Comparison of ENCODE assay signal across 18 cellular contexts in genomic region chr18:79943608-79944125, GRCh38. TPM values are rescaled to one million over a fixed set of nuclear protein-coding genes. Genes with fewer than 3 reads are reported as not detected.
A peak's percentile ranks its signal among the peaks of the same experiment; 100 is the strongest.
DNase-seq lines count a peak whose midpoint lies in the region; ATAC-seq, FAIRE-seq and TF ChIP-seq lines count a peak whose summit lies in the region.
"Had no signal": no experiment of that assay in that cellular context is flagged by ENCODE, and none has a peak within 500 bp of the region (broad histone marks: within the 10 kb centered on the region; RNA-seq: fewer than 3 reads in every experiment).

No MANE protein-coding gene starts in this region.

- CTCF ChIA-PET in HepG2 (lab: Yijun Ruan, JAX; ENCODE audit: low intra/inter-chr PET ratio, low total read pairs), result no interaction called here
- CTCF ChIA-PET in H1 (lab: Charles Lee; ENCODE audit: partially characterized antibody), result interaction anchor here (1.7 kb wide), 1 partner anchor 24 kb away, joined by 4 read pairs; no protein-coding TSS in a partner anchor

- BruUV-seq in HepG2 (replicated peaks; lab: Mats Ljungman, UMichigan), result no TSS peak

- H2BK120ac ChIP-seq in H1 (replicated peaks; ENCODE audit: low read depth, low read length) (no peak overlapping the region), trophoblast cell (ENCODE audit: insufficient read depth, low read length, poor library complexity) (no peak overlapping the region)

- H3K79me2 ChIP-seq in HepG2 (ENCODE audit: insufficient read depth, low read length) (peaks cover 90% of the 10 kb centered on the region), H1 (ENCODE audit: control insufficient read depth in 1 of 2, insufficient read depth in 2 of 2, low read length in 2 of 2) (peaks cover 0 to 3% of the 10 kb centered on the region in 2 experiments; a peak in 1 of 4 replicates), trophoblast cell (ENCODE audit: control insufficient read depth, insufficient read depth, low read length, poor library complexity) (no peaks in the 10 kb centered on the region)

- H3K56ac ChIP-seq in H1 (replicated peaks; ENCODE audit: insufficient read length, low read depth, low read length), result no peak overlapping the region

- H2AFZ ChIP-seq in HepG2 (ENCODE audit: low read length) (no peak overlapping the region), H1 (ENCODE audit: low read length) (no peak overlapping the region), trophoblast cell (ENCODE audit: insufficient read depth, low read length, poor library complexity) (no peak overlapping the region)

- H3K27ac ChIP-seq in right lobe of liver (peak overlapping the region in 2 of 3 donors; percentile 83 to 93), HepG2 (ENCODE audit: extremely low read length, insufficient read depth, low read length) (no peak overlapping the region), H1 (ENCODE audit: low read depth, low read length) (no peak overlapping the region), trophoblast cell (ENCODE audit: low read depth, low read length) (no peak overlapping the region)
- H3K27ac ChIP-seq: prostate gland, VCaP had no signal

- H3K9me3 ChIP-seq in right lobe of liver, result no peaks in the 10 kb centered on the region
- H3K9me3 ChIP-seq in HepG2 (ENCODE audit: low read length), result no peaks in the 10 kb centered on the region
- no peaks in the 10 kb centered on the region for H3K9me3 ChIP-seq in H1 (ENCODE audit: insufficient read depth in 2 of 2, low read depth in 1 of 2, low read length in 1 of 2)
- H3K9me3 ChIP-seq in trophoblast cell (ENCODE audit: insufficient read depth, low read depth, low read length), result peaks cover 1% of the 10 kb centered on the region
- H3K9me3 ChIP-seq: prostate gland had no signal

- H3K4ac ChIP-seq in H1 (replicated peaks; ENCODE audit: insufficient read length, low read depth, low read length) (no peak overlapping the region), trophoblast cell (ENCODE audit: low read depth, low read length) (no peak overlapping the region)

- peaks cover 3% of the 10 kb centered on the region; the same call in 1 of the 2 replicates for H3K79me1 ChIP-seq in H1 (ENCODE audit: low read depth, low read length)
- no peaks in the 10 kb centered on the region for H3K79me1 ChIP-seq in trophoblast cell (ENCODE audit: low read length)

- ATAC-seq in right lobe of liver (no peak), HepG2 (no peak), GM19324 (IDR thresholded peaks at IDR 0.05; ENCODE audit: low FRiP score, unreplicated experiment) (no peak)

- H3K4me1 ChIP-seq in right lobe of liver (peaks cover 0 to 91% (median 37%) of the 10 kb centered on the region in 4 donors), HepG2 (ENCODE audit: insufficient read depth, low read length) (peaks cover 77% of the 10 kb centered on the region), H1 (replicated peaks in 1 of 4; ENCODE audit: control insufficient read depth in 3 of 4, insufficient read depth in 4 of 4, low read length in 3 of 4) (peaks cover 0 to 13% (median 8%) of the 10 kb centered on the region in 4 experiments; a peak in 4 of 7 replicates), trophoblast cell (ENCODE audit: control insufficient read depth in 1 of 2, insufficient read depth in 2 of 2, low read length in 2 of 2) (no peaks in the 10 kb centered on the region)

- H3K14ac ChIP-seq in H1 (ENCODE audit: insufficient read length) (no peak overlapping the region), trophoblast cell (ENCODE audit: low read length) (no peak overlapping the region)

- DNase-seq in right lobe of liver, result peak in 1 of 3 donors; percentile 49
- DNase-seq in HepG2 (ENCODE audit: low spot score), result no peak
- DNase-seq in H1 (ENCODE audit: low read depth in 1 of 2, low spot score in 2 of 2), result no peak
- DNase-seq in trophoblast cell, result no peak
- DNase-seq in NCI-H1694 (lab: John Stamatoyannopoulos, UW), result no peak
- no peak for DNase-seq in SW 1271 (lab: John Stamatoyannopoulos, UW)
- no peak for DNase-seq in GOT3 (lab: John Stamatoyannopoulos, UW)
- DNase-seq: activated naive CD4-positive, alpha-beta T cell; activated T-cell treated with anti-CD3 and anti-CD28 coated beads, Interleukin-2, amount 50 U/mL, for 1 hour; CD4-positive, alpha-beta T cell; DMS153; NCI-H1930; NCI-H82; SIG-M5 had no signal

- POLR2A ChIA-PET in HepG2 (lab: Yijun Ruan, JAX), result interaction anchor here (1.4 kb wide), 1 partner anchor 9 kb away, joined by 4 read pairs; no protein-coding TSS in a partner anchor
- POLR2A ChIA-PET in H1 (lab: Charles Lee; ENCODE audit: partially characterized antibody), result interaction anchor here (1.0 to 1.1 kb wide), 2 partner anchors 41 to 44 kb away, joined by 3 read pairs; no protein-coding TSS in a partner anchor

- 61% methylated on average over 3 of the region's 20 CpGs for WGBS in right lobe of liver (ENCODE audit: insufficient coverage, low coverage, low lambda C conversion rate, missing lambda C conversion rate)
- 94% methylated on average over 7 of the region's 20 CpGs for WGBS in HepG2 (ENCODE audit: low lambda C conversion rate)
- WGBS in H1 (ENCODE audit: extremely low coverage in 1 of 2, insufficient coverage in 1 of 2, insufficient read length in 1 of 2, insufficient replicate concordance in 2 of 2, low coverage in 1 of 2, low lambda C conversion rate in 2 of 2, missing lambda C conversion rate in 1 of 2), 2 experiments, result 89% methylated on average over 14 of the region's 20 CpGs; no CpG with 5 or more reads in 1 of the 2 experiments
- WGBS in trophoblast cell (ENCODE audit: extremely low coverage, insufficient coverage, insufficient read length), result no CpG with 5 or more reads among the region's 20 CpGs

- H4K91ac ChIP-seq in H1 (replicated peaks; ENCODE audit: insufficient read length, low read length) (no peak overlapping the region), trophoblast cell (ENCODE audit: low read depth, low read length) (no peak overlapping the region)

- H3K4me3 ChIP-seq in right lobe of liver (no peak overlapping the region), HepG2 (replicated peaks in 1 of 3; ENCODE audit: insufficient read depth in 1 of 3, low read depth in 2 of 3, low read length in 3 of 3) (no peak overlapping the region), H1 (ENCODE audit: extremely low read depth in 1 of 4, insufficient read depth in 2 of 4, low read depth in 3 of 4, low read length in 4 of 4) (no peak overlapping the region), trophoblast cell (ENCODE audit: low read depth, low read length) (no peak overlapping the region)
- H3K4me3 ChIP-seq: prostate gland, skin epidermis had no signal

- no peak overlapping the region for H3K9ac ChIP-seq in HepG2 (ENCODE audit: insufficient read depth, low read depth, low read length)
- H3K9ac ChIP-seq in H1 (replicated peaks in 1 of 4; ENCODE audit: extremely low read depth in 1 of 4, low read depth in 3 of 4, low read length in 3 of 4), result no peak overlapping the region
- H3K9ac ChIP-seq in trophoblast cell (ENCODE audit: low read length), result no peak overlapping the region

- no peak overlapping the region for H4K12ac ChIP-seq in trophoblast cell (ENCODE audit: low read depth, low read length)

- no peaks in the 10 kb centered on the region for H3K23me2 ChIP-seq in H1 (ENCODE audit: low read depth, low read length)

- intact Hi-C loops in right lobe of liver (cut with DNase I) (no loop called here), HepG2 (cut with micrococcal nuclease; ENCODE audit: unreplicated experiment) (no loop called here)

- TF ChIP-seq EP300 in HepG2 (IDR thresholded peaks at IDR 0.05; ENCODE audit: low read depth in 2 of 2, low read length in 2 of 2), result no peak
- no peak for TF ChIP-seq EP300 in HepG2 (CRISPR knock-in tag; IDR thresholded peaks at IDR 0.05; ENCODE audit: borderline replicate concordance)
- TF ChIP-seq EP300 in H1 (IDR thresholded peaks at IDR 0.05; ENCODE audit: borderline replicate concordance in 1 of 2, low read depth in 2 of 2, low read length in 2 of 2), result no peak

- in situ Hi-C loops in HepG2 (cut with HindIII; ENCODE audit: extremely low pct_ligation_motif_present, low pct_unique_long_range_greater_than_20kb), result no loop called here

- H3K4me2 ChIP-seq in HepG2 (ENCODE audit: low read depth, low read length) (no peak overlapping the region), H1 (ENCODE audit: insufficient read depth in 1 of 2, low read depth in 2 of 2, low read length in 2 of 2) (no peak overlapping the region), trophoblast cell (ENCODE audit: low read length) (no peak overlapping the region)

- TF ChIP-seq POLR2A in right lobe of liver (IDR thresholded peaks at IDR 0.05), result no peak
- no peak for TF ChIP-seq POLR2A in HepG2 (IDR thresholded peaks at IDR 0.05; ENCODE audit: insufficient read depth in 1 of 2, low read depth in 2 of 2, low read length in 2 of 2)
- no peak for TF ChIP-seq POLR2A in H1 (IDR thresholded peaks at IDR 0.05; ENCODE audit: control extremely low read depth in 1 of 2, low read depth in 2 of 2, low read length in 2 of 2)

- no peak overlapping the region for H4K5ac ChIP-seq in H1 (ENCODE audit: insufficient read length, low read depth, low read length)

- no peak overlapping the region for H2BK5ac ChIP-seq in H1 (ENCODE audit: low read depth, low read length)
- H2BK5ac ChIP-seq in trophoblast cell (ENCODE audit: low read depth, low read length, poor library complexity), result no peak overlapping the region

- H3K27me3 ChIP-seq in right lobe of liver, result no peaks in the 10 kb centered on the region
- no peaks in the 10 kb centered on the region for H3K27me3 ChIP-seq in HepG2 (ENCODE audit: control insufficient read depth in 1 of 2, insufficient read depth in 2 of 2, low read length in 2 of 2)
- no peaks in the 10 kb centered on the region; a peak in 1 of 7 replicates for H3K27me3 ChIP-seq in H1 (replicated peaks in 1 of 4; ENCODE audit: control insufficient read depth in 3 of 4, extremely low read depth in 1 of 4, insufficient read depth in 3 of 4, low read length in 3 of 4)
- H3K27me3 ChIP-seq in trophoblast cell (ENCODE audit: insufficient read depth, low read length), result no peaks in the 10 kb centered on the region

- H3K23ac ChIP-seq in H1 (ENCODE audit: insufficient read length) (no peak overlapping the region), trophoblast cell (ENCODE audit: low read length) (no peak overlapping the region)

- H4K8ac ChIP-seq in H1 (ENCODE audit: extremely low read depth, insufficient read depth, low read length), result 0 out of 2 replicates have a peak overlapping the region, but pooled peaks have one; percentile 25
- no peak overlapping the region for H4K8ac ChIP-seq in trophoblast cell (ENCODE audit: low read depth, low read length)

- TF ChIP-seq RAD21 in HepG2 (CRISPR knock-in tag; IDR thresholded peaks at IDR 0.05) (no peak), H1 (IDR thresholded peaks at IDR 0.05 in 1 of 2, conservative IDR thresholded peaks at IDR 0.05 in 1 of 2; ENCODE audit: low read depth in 2 of 2, low read length in 2 of 2) (no peak)

- H2AK5ac ChIP-seq in H1 (ENCODE audit: low read depth, low read length) (no peak overlapping the region), trophoblast cell (ENCODE audit: low read length) (no peak overlapping the region)

- peaks cover 0 to 26% (median 6%) of the 10 kb centered on the region in 4 donors for H3K36me3 ChIP-seq in right lobe of liver
- peaks cover 12 to 41% of the 10 kb centered on the region in 2 experiments; a peak in 4 of 5 replicates for H3K36me3 ChIP-seq in HepG2 (replicated peaks in 1 of 2; ENCODE audit: control insufficient read depth in 1 of 2, insufficient read depth in 2 of 2, low read length in 2 of 2)
- H3K36me3 ChIP-seq in H1 (ENCODE audit: control insufficient read depth in 2 of 4, insufficient read depth in 4 of 4, low read length in 3 of 4), result no peaks in the 10 kb centered on the region; a peak in 1 of 8 replicates
- H3K36me3 ChIP-seq in trophoblast cell (ENCODE audit: control insufficient read depth in 1 of 2, insufficient read depth in 2 of 2, low read length in 2 of 2), result peaks cover 19 to 20% of the 10 kb centered on the region in 2 experiments
- H3K36me3 ChIP-seq: prostate gland had no signal

- H2BK12ac ChIP-seq in H1 (ENCODE audit: low read depth, low read length), result no peak overlapping the region
- H2BK12ac ChIP-seq in trophoblast cell (ENCODE audit: low read length), result no peak overlapping the region

- FAIRE-seq in HepG2 (lab: Jason Lieb, UNC), result no peak
- no peak for FAIRE-seq in H1 (lab: Jason Lieb, UNC)

- H4K20me1 ChIP-seq in HepG2 (ENCODE audit: insufficient read depth, low read length) (peaks cover 14% of the 10 kb centered on the region; the same call in 1 of the 2 replicates), H1 (replicated peaks in 1 of 2; ENCODE audit: control insufficient read depth in 1 of 2, insufficient read depth in 2 of 2, low read length in 2 of 2) (peaks cover 5 to 19% of the 10 kb centered on the region in 2 experiments)

- TF ChIP-seq CTCF in right lobe of liver (IDR thresholded peaks at IDR 0.05), result no peak
- TF ChIP-seq CTCF in HepG2 (CRISPR knock-in tag; IDR thresholded peaks at IDR 0.05), result no peak
- TF ChIP-seq CTCF in H1 (IDR thresholded peaks at IDR 0.05; ENCODE audit: control extremely low read depth in 1 of 3, insufficient read depth in 1 of 3, low read depth in 1 of 3, low read length in 3 of 3), result no peak

- H3K18ac ChIP-seq in H1 (ENCODE audit: extremely low read depth, low read length), result no peak overlapping the region
- peak overlapping the region; percentile 3 for H3K18ac ChIP-seq in trophoblast cell (ENCODE audit: low read length)

- H2BK20ac ChIP-seq in H1 (ENCODE audit: low read length), result no peak overlapping the region

- H2BK15ac ChIP-seq in H1 (ENCODE audit: low read length), result no peak overlapping the region

RNA-seq across cellular contexts. Expression of gene SLC66A2, which starts 7.8 kb away (rescaled TPM):
- total RNA-seq in right lobe of liver (100 to 1,000 TPM in 3 of 6 experiments, 10 to 100 TPM in 3; 61.6 to 140 (median 95.8) TPM), HepG2 (2016; rRNA removed; fragmentation: Illumina TruSeq; extraction: Trizol) (30.3 and 41.9 TPM in 2 replicates)
- 40.5 and 40.6 TPM in 2 replicates for total RNA-seq in HepG2 (2016; cell fraction: cytosol; rRNA removed; fragmentation: Illumina TruSeq; extraction: Trizol; ENCODE audit: low read depth)
- 29.0 and 42.7 TPM in 2 replicates for total RNA-seq in HepG2 (2016; cell fraction: insoluble cytoplasmic fraction; rRNA removed; fragmentation: Illumina TruSeq; extraction: Trizol)
- 74.6 and 79.6 TPM in 2 replicates for total RNA-seq in HepG2 (2016; cell fraction: membrane; rRNA removed; fragmentation: Illumina TruSeq; extraction: Trizol)
- 24.3 and 28.3 TPM in 2 replicates for total RNA-seq in HepG2 (2016; cell fraction: nucleus; rRNA removed; fragmentation: Illumina TruSeq; extraction: Trizol)
- polyA plus RNA-seq in HepG2 (2011; rRNA removed) (33.5 and 62.5 TPM in 2 replicates), H1 (2011; rRNA removed) (18.9 and 27.7 TPM in 2 replicates)
- 56.8 and 67.4 TPM in 2 replicates for polyA plus RNA-seq in HepG2 (2011; cell fraction: cytosol; rRNA removed)
- 84.2 and 87.0 TPM in 2 replicates for polyA plus RNA-seq in HepG2 (2011; cell fraction: nucleus; rRNA removed)
- 46.8 and 62.2 TPM in 2 replicates for polyA plus RNA-seq in HepG2 (2012)
- 45.1 and 50.9 TPM in 2 replicates for polyA plus RNA-seq in HepG2 (2016; cell fraction: cytosol; fragmentation: Illumina TruSeq; extraction: Trizol; ENCODE audit: low read depth)
- polyA plus RNA-seq in HepG2 (2016; cell fraction: insoluble cytoplasmic fraction; fragmentation: Illumina TruSeq; extraction: Trizol; ENCODE audit: low read depth), result 33.6 and 33.8 TPM in 2 replicates
- 69.1 and 69.7 TPM in 2 replicates for polyA plus RNA-seq in HepG2 (2016; cell fraction: membrane; fragmentation: Illumina TruSeq; extraction: Trizol; ENCODE audit: low read depth)
- polyA plus RNA-seq in HepG2 (2016; cell fraction: nucleus; fragmentation: Illumina TruSeq; extraction: Trizol; ENCODE audit: insufficient read depth, low read depth), result 43.3 and 46.8 TPM in 2 replicates
- 19.8 and 109 TPM in 2 replicates for polyA minus RNA-seq in HepG2 (2011; rRNA and poly(A)+ RNA removed; ENCODE audit: low replicate concordance)
- polyA minus RNA-seq in HepG2 (2011; cell fraction: cytosol; rRNA and poly(A)+ RNA removed), result 28.8 and 32.5 TPM in 2 replicates
- 27.0 and 33.3 TPM in 2 replicates for polyA minus RNA-seq in HepG2 (2011; cell fraction: nucleus; rRNA and poly(A)+ RNA removed)
- total RNA-seq in H1 (2021; fragmentation: NEBNext Ultra II Directional; extraction: Animal tissue kit (Norgen Biotek cat#: 25700)), result 11.6 and 15.0 TPM in 2 replicates
- 19.7 TPM for polyA plus RNA-seq in H1 (2011; cell fraction: cytosol; rRNA removed)
- 43.4 TPM for polyA plus RNA-seq in H1 (2011; cell fraction: nucleus; rRNA removed)
- 12.3 to 18.5 TPM (median 17.5 TPM) in 4 replicates for polyA plus RNA-seq in H1 (2012, experiment 1 of 2)
- 14.0 TPM for polyA plus RNA-seq in H1 (2012, experiment 2 of 2)
- polyA plus RNA-seq in H1 (2013, experiment 1 of 2), result 8.8 TPM
- polyA plus RNA-seq in H1 (2013, experiment 2 of 2), result 9.4 TPM
- polyA minus RNA-seq in H1 (2011; rRNA and poly(A)+ RNA removed), result 6.2 and 9.1 TPM in 2 replicates
- polyA minus RNA-seq in H1 (2011; cell fraction: cytosol; rRNA and poly(A)+ RNA removed), result 9.5 TPM
- polyA minus RNA-seq in H1 (2011; cell fraction: nucleus; rRNA and poly(A)+ RNA removed), result 12.7 TPM
- polyA plus RNA-seq in trophoblast cell (2013), result 11.7 and 12.7 TPM in 2 replicates

RNA-seq across cellular contexts. Expression of gene HSBP1L1, which starts 20.8 kb away (rescaled TPM):
- total RNA-seq in right lobe of liver (10 to 100 TPM; 16.8 to 35.1 (median 23.7) TPM), HepG2 (2016; rRNA removed; fragmentation: Illumina TruSeq; extraction: Trizol) (15.3 and 22.6 TPM in 2 replicates)
- total RNA-seq in HepG2 (2016; cell fraction: cytosol; rRNA removed; fragmentation: Illumina TruSeq; extraction: Trizol; ENCODE audit: low read depth), result 28.9 and 34.1 TPM in 2 replicates
- total RNA-seq in HepG2 (2016; cell fraction: insoluble cytoplasmic fraction; rRNA removed; fragmentation: Illumina TruSeq; extraction: Trizol), result 13.5 and 21.2 TPM in 2 replicates
- 33.2 and 40.1 TPM in 2 replicates for total RNA-seq in HepG2 (2016; cell fraction: membrane; rRNA removed; fragmentation: Illumina TruSeq; extraction: Trizol)
- 17.7 and 20.7 TPM in 2 replicates for total RNA-seq in HepG2 (2016; cell fraction: nucleus; rRNA removed; fragmentation: Illumina TruSeq; extraction: Trizol)
- polyA plus RNA-seq in HepG2 (2011; rRNA removed) (41.2 and 45.1 TPM in 2 replicates), H1 (2011; rRNA removed) (1.3 and 1.4 TPM in 2 replicates)
- polyA plus RNA-seq in HepG2 (2011; cell fraction: cytosol; rRNA removed), result 28.0 and 28.5 TPM in 2 replicates
- polyA plus RNA-seq in HepG2 (2011; cell fraction: nucleus; rRNA removed), result 34.3 and 53.2 TPM in 2 replicates
- polyA plus RNA-seq in HepG2 (2012), result 26.1 and 32.6 TPM in 2 replicates
- polyA plus RNA-seq in HepG2 (2016; cell fraction: cytosol; fragmentation: Illumina TruSeq; extraction: Trizol; ENCODE audit: low read depth), result 36.8 and 50.0 TPM in 2 replicates
- polyA plus RNA-seq in HepG2 (2016; cell fraction: insoluble cytoplasmic fraction; fragmentation: Illumina TruSeq; extraction: Trizol; ENCODE audit: low read depth), result 17.9 and 18.7 TPM in 2 replicates
- polyA plus RNA-seq in HepG2 (2016; cell fraction: membrane; fragmentation: Illumina TruSeq; extraction: Trizol; ENCODE audit: low read depth), result 33.7 and 42.5 TPM in 2 replicates
- 68.0 and 69.5 TPM in 2 replicates for polyA plus RNA-seq in HepG2 (2016; cell fraction: nucleus; fragmentation: Illumina TruSeq; extraction: Trizol; ENCODE audit: insufficient read depth, low read depth)
- 4.1 and 8.6 TPM in 2 replicates for polyA minus RNA-seq in HepG2 (2011; rRNA and poly(A)+ RNA removed; ENCODE audit: low replicate concordance)
- 5.3 and 7.9 TPM in 2 replicates for polyA minus RNA-seq in HepG2 (2011; cell fraction: cytosol; rRNA and poly(A)+ RNA removed)
- polyA minus RNA-seq in HepG2 (2011; cell fraction: nucleus; rRNA and poly(A)+ RNA removed), result 23.3 and 28.1 TPM in 2 replicates
- total RNA-seq in H1 (2021; fragmentation: NEBNext Ultra II Directional; extraction: Animal tissue kit (Norgen Biotek cat#: 25700)), result 0.69 and 1.0 TPM in 2 replicates
- 1.8 TPM for polyA plus RNA-seq in H1 (2011; cell fraction: cytosol; rRNA removed)
- polyA plus RNA-seq in H1 (2011; cell fraction: nucleus; rRNA removed), result 1.5 TPM
- polyA plus RNA-seq in H1 (2012, experiment 1 of 2), result 2.7 to 4.2 TPM (median 4.0 TPM) in 4 replicates
- 1.6 TPM for polyA plus RNA-seq in H1 (2012, experiment 2 of 2)
- 1.1 TPM for polyA plus RNA-seq in H1 (2013, experiment 1 of 2)
- polyA plus RNA-seq in H1 (2013, experiment 2 of 2), result 1.3 TPM
- 0.20 and 0.47 TPM in 2 replicates for polyA minus RNA-seq in H1 (2011; rRNA and poly(A)+ RNA removed)
- not detected for polyA minus RNA-seq in H1 (2011; cell fraction: cytosol; rRNA and poly(A)+ RNA removed)
- 1.00 TPM for polyA minus RNA-seq in H1 (2011; cell fraction: nucleus; rRNA and poly(A)+ RNA removed)
- 19.8 and 20.5 TPM in 2 replicates for polyA plus RNA-seq in trophoblast cell (2013)

RNA-seq across cellular contexts. Expression of gene TXNL4A, which starts 44.7 kb away (rescaled TPM):
- total RNA-seq in right lobe of liver, result 10 to 100 TPM; 18.5 to 53.9 (median 37.8) TPM
- total RNA-seq in HepG2 (2016; rRNA removed; fragmentation: Illumina TruSeq; extraction: Trizol), result 192 and 202 TPM in 2 replicates
- 596 and 716 TPM in 2 replicates for total RNA-seq in HepG2 (2016; cell fraction: cytosol; rRNA removed; fragmentation: Illumina TruSeq; extraction: Trizol; ENCODE audit: low read depth)
- 185 and 204 TPM in 2 replicates for total RNA-seq in HepG2 (2016; cell fraction: insoluble cytoplasmic fraction; rRNA removed; fragmentation: Illumina TruSeq; extraction: Trizol)
- 533 and 635 TPM in 2 replicates for total RNA-seq in HepG2 (2016; cell fraction: membrane; rRNA removed; fragmentation: Illumina TruSeq; extraction: Trizol)
- 56.2 and 79.7 TPM in 2 replicates for total RNA-seq in HepG2 (2016; cell fraction: nucleus; rRNA removed; fragmentation: Illumina TruSeq; extraction: Trizol)
- polyA plus RNA-seq in HepG2 (2011; rRNA removed), result 135 and 172 TPM in 2 replicates
- polyA plus RNA-seq in HepG2 (2011; cell fraction: cytosol; rRNA removed), result 131 and 145 TPM in 2 replicates
- 32.1 and 40.2 TPM in 2 replicates for polyA plus RNA-seq in HepG2 (2011; cell fraction: nucleus; rRNA removed)
- 123 and 145 TPM in 2 replicates for polyA plus RNA-seq in HepG2 (2012)
- 941 and 1,125 TPM in 2 replicates for polyA plus RNA-seq in HepG2 (2016; cell fraction: cytosol; fragmentation: Illumina TruSeq; extraction: Trizol; ENCODE audit: low read depth)
- polyA plus RNA-seq in HepG2 (2016; cell fraction: insoluble cytoplasmic fraction; fragmentation: Illumina TruSeq; extraction: Trizol; ENCODE audit: low read depth), result 223 and 229 TPM in 2 replicates
- 563 and 676 TPM in 2 replicates for polyA plus RNA-seq in HepG2 (2016; cell fraction: membrane; fragmentation: Illumina TruSeq; extraction: Trizol; ENCODE audit: low read depth)
- polyA plus RNA-seq in HepG2 (2016; cell fraction: nucleus; fragmentation: Illumina TruSeq; extraction: Trizol; ENCODE audit: insufficient read depth, low read depth), result 165 and 194 TPM in 2 replicates
- polyA minus RNA-seq in HepG2 (2011; rRNA and poly(A)+ RNA removed; ENCODE audit: low replicate concordance), result 36.7 and 86.4 TPM in 2 replicates
- 44.1 and 45.4 TPM in 2 replicates for polyA minus RNA-seq in HepG2 (2011; cell fraction: cytosol; rRNA and poly(A)+ RNA removed)
- 14.9 and 19.2 TPM in 2 replicates for polyA minus RNA-seq in HepG2 (2011; cell fraction: nucleus; rRNA and poly(A)+ RNA removed)
- 160 and 169 TPM in 2 replicates for total RNA-seq in H1 (2021; fragmentation: NEBNext Ultra II Directional; extraction: Animal tissue kit (Norgen Biotek cat#: 25700))
- 181 and 197 TPM in 2 replicates for polyA plus RNA-seq in H1 (2011; rRNA removed)
- polyA plus RNA-seq in H1 (2011; cell fraction: cytosol; rRNA removed), result 144 TPM
- polyA plus RNA-seq in H1 (2011; cell fraction: nucleus; rRNA removed), result 89.2 TPM
- 150 to 155 TPM (median 153 TPM) in 4 replicates for polyA plus RNA-seq in H1 (2012, experiment 1 of 2)
- polyA plus RNA-seq in H1 (2012, experiment 2 of 2), result 187 TPM
- 133 TPM for polyA plus RNA-seq in H1 (2013, experiment 1 of 2)
- 141 TPM for polyA plus RNA-seq in H1 (2013, experiment 2 of 2)
- 35.3 and 42.5 TPM in 2 replicates for polyA minus RNA-seq in H1 (2011; rRNA and poly(A)+ RNA removed)
- polyA minus RNA-seq in H1 (2011; cell fraction: cytosol; rRNA and poly(A)+ RNA removed), result 59.7 TPM
- polyA minus RNA-seq in H1 (2011; cell fraction: nucleus; rRNA and poly(A)+ RNA removed), result 33.6 TPM
- 82.5 and 87.8 TPM in 2 replicates for polyA plus RNA-seq in trophoblast cell (2013)

Comparison
In these comparisons a context has a peak if more than half of its experiments do, and no peak if none do; other contexts are left out.
1. H3K27ac ChIP-seq: peak in right lobe of liver (2 of 3); none in HepG2 (single experiment), H1 (single experiment) and trophoblast cell (single experiment).